In the genomic region with DNA sequence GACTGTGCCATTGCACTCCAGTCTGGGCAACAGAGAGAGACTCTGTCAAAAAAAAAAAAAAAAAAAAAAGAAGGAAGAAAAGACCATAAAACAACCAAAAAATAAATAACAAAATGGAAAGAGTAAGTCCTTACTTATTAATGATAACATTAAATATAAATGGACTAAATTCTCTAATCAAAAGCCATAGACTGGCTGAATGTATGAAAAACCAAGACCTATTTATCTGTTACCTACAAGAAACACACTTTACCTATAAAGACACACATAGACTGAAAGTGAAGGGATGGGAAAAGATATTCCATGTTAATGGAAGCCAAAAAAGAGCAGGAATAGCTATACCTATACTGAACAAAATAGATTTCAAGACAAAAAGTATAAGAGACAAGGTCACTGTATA, we compare ENCODE assay signal across 9 cellular contexts. TPM values are rescaled to one million over a fixed set of nuclear protein-coding genes. Genes with fewer than 3 reads are reported as not detected.
"Had no signal": no experiment of that assay in that cellular context is flagged by ENCODE, and none has a peak within 500 bp of the region (broad histone marks: within the 10 kb centered on the region; RNA-seq: fewer than 3 reads in every experiment).

No MANE protein-coding gene starts in this region.

- H3K27ac ChIP-seq: GM23248, KMS-11 had no signal

- H3K9me3 ChIP-seq: HAP-1 had no signal

- H3K4me3 ChIP-seq: GM23248, HAP-1 had no signal

- ATAC-seq: HCT116 had no signal

- H3K9ac ChIP-seq: GM23248, KMS-11 had no signal

- H3K4me1 ChIP-seq: HAP-1 had no signal

- H3K36me3 ChIP-seq: HAP-1 had no signal

- DNase-seq: GM23248, GOT3, H7, IMR-90, KBM-7 had no signal

RNA-seq across cellular contexts. Expression of a gene that starts 54.9 kb away (rescaled TPM):
- total RNA-seq: H4, H7 had no signal
